Comparison of ENCODE assay signal across 1 cellular context in genomic region chr14:39432619-39433451, GRCh38.
TF ChIP-seq lines count a peak whose summit lies in the region.

No MANE protein-coding gene starts in this region.

TF ChIP-seq in HEK293, 187 proteins besides CTCF, POLR2A, EP300 and RAD21 (continued from another document and continues in another):
- TF ChIP-seq ZNF645 (tag by site-specific recombination; IDR thresholded peaks at IDR 0.05) (no peak), MYNN (tag by site-specific recombination; IDR thresholded peaks at IDR 0.05; ENCODE audit: borderline replicate concordance) (no peak), ZNF112 (tag by site-specific recombination; IDR thresholded peaks at IDR 0.05) (no peak), ZNF792 (tag by site-specific recombination; IDR thresholded peaks at IDR 0.05) (no peak), GLIS2 (tag by site-specific recombination; IDR thresholded peaks at IDR 0.05) (peak; percentile 85), HOXC10 (CRISPR knock-in tag; IDR thresholded peaks at IDR 0.05) (no peak), ZNF580 (tag by site-specific recombination; IDR thresholded peaks at IDR 0.05) (no peak), ZNF549 (tag by site-specific recombination; IDR thresholded peaks at IDR 0.05) (no peak), KLF10 (tag by site-specific recombination; IDR thresholded peaks at IDR 0.05) (peak; percentile 83), ZNF423 (tag by site-specific recombination; IDR thresholded peaks at IDR 0.05) (no peak), ZNF449 (tag by site-specific recombination; IDR thresholded peaks at IDR 0.05) (peak; percentile 74), ZBTB26 (tag by site-specific recombination; optimal IDR thresholded peaks at IDR 0.05) (peak; percentile 32), ZBTB44 (tag by site-specific recombination; IDR thresholded peaks at IDR 0.05) (no peak), ZNF133 (tag by site-specific recombination; IDR thresholded peaks at IDR 0.05) (no peak), ZNF664 (tag by site-specific recombination; IDR thresholded peaks at IDR 0.05) (peak; percentile 50; the same call in 1 of the 2 replicates), ZNF544 (tag by site-specific recombination; IDR thresholded peaks at IDR 0.05) (no peak), KLF16 (tag by site-specific recombination; IDR thresholded peaks at IDR 0.05) (peak; percentile 66), ZNF560 (tag by site-specific recombination; IDR thresholded peaks at IDR 0.05; ENCODE audit: borderline replicate concordance) (no peak), ZNF830 (tag by site-specific recombination; IDR thresholded peaks at IDR 0.05; ENCODE audit: low read depth) (no peak), ZNF677 (tag by site-specific recombination; IDR thresholded peaks at IDR 0.05) (no peak), ZNF610 (tag by site-specific recombination; IDR thresholded peaks at IDR 0.05; ENCODE audit: borderline replicate concordance) (no peak), ZBTB11 (tag by site-specific recombination; conservative IDR thresholded peaks at IDR 0.05; ENCODE audit: low read depth) (peak; percentile 41), ZNF521 (tag by site-specific recombination; IDR thresholded peaks at IDR 0.05) (no peak), TCF7L2 (IDR thresholded peaks at IDR 0.05; ENCODE audit: borderline replicate concordance, low read depth, low read length) (no peak), ZNF214 (tag by site-specific recombination; IDR thresholded peaks at IDR 0.05; ENCODE audit: borderline replicate concordance) (no peak), ZNF621 (tag by site-specific recombination; IDR thresholded peaks at IDR 0.05) (no peak), ZNF514 (tag by site-specific recombination; IDR thresholded peaks at IDR 0.05) (no peak), ZNF26 (tag by site-specific recombination; IDR thresholded peaks at IDR 0.05) (no peak), ZNF280D (tag by site-specific recombination; IDR thresholded peaks at IDR 0.05) (no peak), ZNF221 (tag by site-specific recombination; IDR thresholded peaks at IDR 0.05; ENCODE audit: borderline replicate concordance) (no peak), ZNF394 (tag by site-specific recombination; IDR thresholded peaks at IDR 0.05; ENCODE audit: borderline replicate concordance) (no peak; the same call in 1 of the 2 replicates), ZNF658 (tag by site-specific recombination; IDR thresholded peaks at IDR 0.05) (no peak), ZBTB21 (tag by site-specific recombination; IDR thresholded peaks at IDR 0.05) (no peak), SCRT1 (tag by site-specific recombination; IDR thresholded peaks at IDR 0.05; ENCODE audit: borderline replicate concordance) (no peak), ZNF530 (tag by site-specific recombination; IDR thresholded peaks at IDR 0.05; ENCODE audit: low read depth) (no peak), ZNF785 (tag by site-specific recombination; IDR thresholded peaks at IDR 0.05) (no peak), ZNF19 (tag by site-specific recombination; IDR thresholded peaks at IDR 0.05; ENCODE audit: low read depth) (no peak), ZNF555 (tag by site-specific recombination; conservative IDR thresholded peaks at IDR 0.05) (no peak), ZNF571 (tag by site-specific recombination; IDR thresholded peaks at IDR 0.05) (no peak), ZNF362 (tag by site-specific recombination; IDR thresholded peaks at IDR 0.05) (peak; percentile 69; the same call in 1 of the 2 replicates), ZNF473 (tag by site-specific recombination; IDR thresholded peaks at IDR 0.05) (no peak), ZNF146 (tag by site-specific recombination; IDR thresholded peaks at IDR 0.05) (no peak), ZNF280C (tag by site-specific recombination; IDR thresholded peaks at IDR 0.05) (no peak), ZSCAN30 (tag by site-specific recombination; IDR thresholded peaks at IDR 0.05) (peak; percentile 45; the same call in 1 of the 2 replicates)
